In the genomic region with DNA sequence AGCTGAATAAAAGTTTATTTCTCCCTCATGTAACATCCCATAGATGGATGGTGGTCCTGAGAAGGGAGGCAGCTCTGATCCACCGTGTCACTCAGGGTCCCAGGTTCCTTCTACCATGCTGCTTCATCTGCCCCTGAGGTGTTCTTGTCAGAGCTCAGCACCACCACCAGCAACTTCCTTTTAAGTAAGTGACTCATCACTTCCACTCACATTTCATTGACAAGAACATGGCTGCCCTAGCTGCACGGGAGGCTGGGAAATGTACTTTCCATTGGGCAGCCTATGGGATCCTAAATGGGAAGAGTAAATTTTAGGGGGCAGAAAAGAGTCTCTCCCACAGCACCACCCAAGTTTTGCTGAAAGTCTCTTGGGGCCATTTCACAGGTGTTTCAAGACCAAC, we compare ENCODE assay signal across 20 cellular contexts.
A peak's percentile ranks its signal among the peaks of the same experiment; 100 is the strongest.
DNase-seq lines count a peak whose midpoint lies in the region; ATAC-seq and TF ChIP-seq lines count a peak whose summit lies in the region.
"Had no signal": no experiment of that assay in that cellular context is flagged by ENCODE, and none has a peak within 500 bp of the region (broad histone marks: within the 10 kb centered on the region; RNA-seq: fewer than 3 reads in every experiment).

No MANE protein-coding gene starts in this region.

- intact Hi-C loops in activated CD8-positive, alpha-beta T cell treated with anti-CD3 and anti-CD28 coated beads for 36 hours (cut with micrococcal nuclease) = no loop called here
- intact Hi-C loops in Right ventricle myocardium inferior (cut with DNase I) = no loop called here

- no peaks in the 10 kb centered on the region for H3K79me1 ChIP-seq in mesendoderm (ENCODE audit: low read length)
- no peaks in the 10 kb centered on the region for H3K79me1 ChIP-seq in neuronal stem cell (ENCODE audit: low read depth, low read length)

- H4K91ac ChIP-seq in neuronal stem cell (ENCODE audit: low read depth, low read length, poor library complexity) = no peak overlapping the region

- H3K4me3 ChIP-seq in Karpas-422 (ENCODE audit: low read length) (no peak overlapping the region), mesendoderm (ENCODE audit: low read length) (no peak overlapping the region), neuronal stem cell (ENCODE audit: low read length in 2 of 2) (no peak overlapping the region)
- H3K4me3 ChIP-seq: prostate gland, thyroid gland had no signal

- H3K18ac ChIP-seq in mesendoderm (ENCODE audit: low read length) = no peak overlapping the region
- no peak overlapping the region for H3K18ac ChIP-seq in neuronal stem cell (ENCODE audit: low read length)

- H2AK5ac ChIP-seq in mesendoderm (ENCODE audit: low read length) (no peak overlapping the region), neuronal stem cell (ENCODE audit: low read depth, low read length) (no peak overlapping the region)

- no peak overlapping the region for H3K56ac ChIP-seq in mesendoderm (ENCODE audit: low read length)

- peaks cover 6% of the 10 kb centered on the region for H3K27me3 Mint-ChIP-seq in activated CD8-positive, alpha-beta T cell treated with anti-CD3 and anti-CD28 coated beads for 36 hours
- H3K27me3 Mint-ChIP-seq in activated CD8-positive, alpha-beta T cell treated with anti-CD3 and anti-CD28 coated beads, Interleukin-2, amount 10 ng/mL, durations not matched to agents 7 days and 5 days (ENCODE audit: low read depth) = peaks cover 2% of the 10 kb centered on the region

- no peaks in the 10 kb centered on the region for H3K79me2 ChIP-seq in Karpas-422 (ENCODE audit: low read length)
- no peaks in the 10 kb centered on the region for H3K79me2 ChIP-seq in mesendoderm (ENCODE audit: control insufficient read depth, insufficient read depth, low read length)

- POLR2A ChIA-PET in activated CD8-positive, alpha-beta T cell treated with anti-CD3 and anti-CD28 coated beads for 36 hours (lab: Charles Lee) = no interaction called here
- POLR2A ChIA-PET in activated CD8-positive, alpha-beta T cell treated with anti-CD3 and anti-CD28 coated beads, Interleukin-2, amount 10 ng/mL, durations not matched to agents 7 days and 5 days (lab: Charles Lee) = no interaction called here

- H2BK120ac ChIP-seq in mesendoderm (ENCODE audit: low read depth, low read length) (no peak overlapping the region), neuronal stem cell (ENCODE audit: low read depth, low read length) (no peak overlapping the region)

- H3K14ac ChIP-seq in neuronal stem cell (ENCODE audit: low read length) = no peak overlapping the region

- no peaks in the 10 kb centered on the region for H3K9me3 Mint-ChIP-seq in activated CD8-positive, alpha-beta T cell treated with anti-CD3 and anti-CD28 coated beads for 36 hours
- H3K9me3 Mint-ChIP-seq in activated CD8-positive, alpha-beta T cell treated with anti-CD3 and anti-CD28 coated beads, Interleukin-2, amount 10 ng/mL, durations not matched to agents 7 days and 5 days (ENCODE audit: insufficient read depth) = no peaks in the 10 kb centered on the region

- H3K9me3 ChIP-seq in Karpas-422 (ENCODE audit: low read length) (no peaks in the 10 kb centered on the region), neuronal stem cell (replicated peaks in 1 of 2; ENCODE audit: control insufficient read depth in 2 of 2, insufficient read depth in 1 of 2, low read depth in 1 of 2, low read length in 2 of 2) (no peaks in the 10 kb centered on the region)
- H3K9me3 ChIP-seq: prostate gland, thyroid gland had no signal

- no peak overlapping the region for H3K4ac ChIP-seq in mesendoderm (ENCODE audit: low read depth, low read length)
- H3K4ac ChIP-seq in neuronal stem cell (ENCODE audit: low read length) = no peak overlapping the region

- peaks cover 26% of the 10 kb centered on the region for H3K4me1 ChIP-seq in Karpas-422 (ENCODE audit: low read length)
- H3K4me1 ChIP-seq in mesendoderm (ENCODE audit: control insufficient read depth, low read depth, low read length) = no peaks in the 10 kb centered on the region
- no peaks in the 10 kb centered on the region for H3K4me1 ChIP-seq in neuronal stem cell (ENCODE audit: control insufficient read depth in 2 of 2, insufficient read depth in 1 of 2, low read depth in 1 of 2, low read length in 2 of 2)
- H3K4me1 ChIP-seq: prostate gland, thyroid gland had no signal

- H2BK5ac ChIP-seq in mesendoderm (ENCODE audit: low read length) (no peak overlapping the region), neuronal stem cell (ENCODE audit: low read length) (no peak overlapping the region)

- no peak overlapping the region for H3K27ac ChIP-seq in Karpas-422 (ENCODE audit: low read length)
- H3K27ac ChIP-seq in mesendoderm (ENCODE audit: low read depth, low read length) = no peak overlapping the region
- no peak overlapping the region for H3K27ac ChIP-seq in neuronal stem cell (replicated peaks; ENCODE audit: low read length)
- H3K27ac ChIP-seq: brain microvascular endothelial cell, C4-2B, prostate gland, thyroid gland had no signal

- CTCF ChIA-PET in activated CD8-positive, alpha-beta T cell treated with anti-CD3 and anti-CD28 coated beads for 36 hours (lab: Charles Lee) = no interaction called here
- CTCF ChIA-PET in activated CD8-positive, alpha-beta T cell treated with anti-CD3 and anti-CD28 coated beads, Interleukin-2, amount 10 ng/mL, durations not matched to agents 7 days and 5 days (lab: Charles Lee) = no interaction called here

- no CpG with 5 or more reads among the region's 2 CpGs for WGBS in mesendoderm (ENCODE audit: extremely low coverage, insufficient coverage, low lambda C conversion rate)
- no CpG with 5 or more reads among the region's 2 CpGs for WGBS in neuronal stem cell (ENCODE audit: extremely low coverage in 2 of 2, insufficient read length in 2 of 2, insufficient replicate concordance in 1 of 2), 2 donors

- DNase-seq in activated CD8-positive, alpha-beta T cell treated with anti-CD3 and anti-CD28 coated beads for 36 hours = peak; percentile 2
- DNase-seq in activated CD8-positive, alpha-beta T cell treated with anti-CD3 and anti-CD28 coated beads, Interleukin-2, amount 10 ng/mL, durations not matched to agents 7 days and 5 days = no peak
- peak; percentile 61 for DNase-seq in Karpas-422
- peak; percentile 6 for DNase-seq in SW480 (ENCODE audit: low spot score)
- DNase-seq in mesendoderm = peak; percentile 7
- DNase-seq in Right ventricle myocardium inferior (ENCODE audit: missing footprints) = no peak
- no peak for DNase-seq in neuronal stem cell (ENCODE audit: low spot score)
- DNase-seq in T1000 (lab: John Stamatoyannopoulos, UW) = no peak
- DNase-seq: activated CD4-positive, alpha-beta T cell treated with anti-CD3 and anti-CD28 coated beads for 1 hour; brain microvascular endothelial cell; GOT3; NCI-H1436; NCI-H2171 treated with DMSO at 0.1 percent for 48 hours; NCI-H526 treated with DMSO at 0.1 percent for 48 hours; PC-3; stimulated activated CD4-positive, alpha-beta T cell treated with anti-CD3 and anti-CD28 coated beads, Interleukin-2, amount 100 ng/mL, for 24 hours; stimulated activated naive CD4-positive, alpha-beta T cell; thyroid gland had no signal

- H3K4me3 Mint-ChIP-seq in activated CD8-positive, alpha-beta T cell treated with anti-CD3 and anti-CD28 coated beads for 36 hours = no peak overlapping the region
- H3K4me3 Mint-ChIP-seq in activated CD8-positive, alpha-beta T cell treated with anti-CD3 and anti-CD28 coated beads, Interleukin-2, amount 10 ng/mL, durations not matched to agents 7 days and 5 days = no peak overlapping the region

- H4K8ac ChIP-seq in mesendoderm (ENCODE audit: low read depth, low read length) (no peak overlapping the region), neuronal stem cell (ENCODE audit: low read depth, low read length) (no peak overlapping the region)

- H2BK12ac ChIP-seq in neuronal stem cell (ENCODE audit: low read length) = no peak overlapping the region

- no peak for TF ChIP-seq CTCF in activated CD8-positive, alpha-beta T cell treated with anti-CD3 and anti-CD28 coated beads for 36 hours (IDR thresholded peaks at IDR 0.05)

- H3K36me3 ChIP-seq in Karpas-422 (ENCODE audit: insufficient read depth, low read length) = no peaks in the 10 kb centered on the region
- no peaks in the 10 kb centered on the region for H3K36me3 ChIP-seq in mesendoderm (ENCODE audit: control insufficient read depth, insufficient read depth, low read length)
- H3K36me3 ChIP-seq in neuronal stem cell (replicated peaks in 1 of 2; ENCODE audit: control insufficient read depth in 2 of 2, insufficient read depth in 2 of 2, low read length in 2 of 2) = no peaks in the 10 kb centered on the region
- H3K36me3 ChIP-seq: brain microvascular endothelial cell, prostate gland, thyroid gland had no signal

- no peak overlapping the region for H3K23ac ChIP-seq in mesendoderm (ENCODE audit: low read length)
- no peak overlapping the region for H3K23ac ChIP-seq in neuronal stem cell (ENCODE audit: low read depth, low read length, poor library complexity)

- ATAC-seq in activated CD8-positive, alpha-beta T cell treated with anti-CD3 and anti-CD28 coated beads for 36 hours = no peak
- ATAC-seq in activated CD8-positive, alpha-beta T cell treated with anti-CD3 and anti-CD28 coated beads, Interleukin-2, amount 10 ng/mL, durations not matched to agents 7 days and 5 days = no peak
- ATAC-seq in Right ventricle myocardium inferior = no peak
- ATAC-seq: PC-3 had no signal

- no peaks in the 10 kb centered on the region for H3K36me3 Mint-ChIP-seq in activated CD8-positive, alpha-beta T cell treated with anti-CD3 and anti-CD28 coated beads for 36 hours (ENCODE audit: low read depth)
- H3K36me3 Mint-ChIP-seq in activated CD8-positive, alpha-beta T cell treated with anti-CD3 and anti-CD28 coated beads, Interleukin-2, amount 10 ng/mL, durations not matched to agents 7 days and 5 days (ENCODE audit: low read depth) = no peaks in the 10 kb centered on the region

- H3K9me2 ChIP-seq in Karpas-422 (replicated peaks; ENCODE audit: insufficient read depth, low read length) = no peaks in the 10 kb centered on the region

- no peak overlapping the region for H3K9ac ChIP-seq in Karpas-422 (ENCODE audit: low read length)
- no peak overlapping the region for H3K9ac ChIP-seq in mesendoderm (ENCODE audit: low read length)
- no peak overlapping the region for H3K9ac ChIP-seq in neuronal stem cell (ENCODE audit: low read depth, low read length, poor library complexity)

- no peak overlapping the region for H4K5ac ChIP-seq in mesendoderm (ENCODE audit: low read length)

- H2AFZ ChIP-seq in Karpas-422 (ENCODE audit: low read length) = no peak overlapping the region
- H2AFZ ChIP-seq in neuronal stem cell (ENCODE audit: low read length) = no peak overlapping the region

- H4K20me1 ChIP-seq in Karpas-422 (ENCODE audit: insufficient read depth, low read depth, low read length) = no peaks in the 10 kb centered on the region

- H3K4me1 Mint-ChIP-seq in activated CD8-positive, alpha-beta T cell treated with anti-CD3 and anti-CD28 coated beads for 36 hours (ENCODE audit: low read depth) = no peaks in the 10 kb centered on the region
- H3K4me1 Mint-ChIP-seq in activated CD8-positive, alpha-beta T cell treated with anti-CD3 and anti-CD28 coated beads, Interleukin-2, amount 10 ng/mL, durations not matched to agents 7 days and 5 days (ENCODE audit: low read depth) = no peaks in the 10 kb centered on the region

- H3K4me2 ChIP-seq in Karpas-422 (ENCODE audit: low read depth, low read length, poor library complexity, severe bottlenecking) (no peak overlapping the region), mesendoderm (ENCODE audit: low read length) (no peak overlapping the region), neuronal stem cell (ENCODE audit: insufficient read depth, low read length, poor library complexity, severe bottlenecking) (no peak overlapping the region)

- H2BK15ac ChIP-seq in mesendoderm (replicated peaks; ENCODE audit: low read depth) = no peak overlapping the region
- H2BK15ac ChIP-seq in neuronal stem cell (ENCODE audit: low read length) = no peak overlapping the region

- H3K27me3 ChIP-seq in Karpas-422 (ENCODE audit: low read length) (no peaks in the 10 kb centered on the region), mesendoderm (ENCODE audit: insufficient read depth, low read length, poor library complexity) (no peaks in the 10 kb centered on the region), neuronal stem cell (ENCODE audit: control insufficient read depth in 3 of 3, insufficient read depth in 3 of 3, low read depth in 1 of 3, low read length in 3 of 3) (peaks cover 0 to 5% (median 0%) of the 10 kb centered on the region in 3 experiments)
- H3K27me3 ChIP-seq: brain microvascular endothelial cell, thyroid gland had no signal

- H3K27ac Mint-ChIP-seq in activated CD8-positive, alpha-beta T cell treated with anti-CD3 and anti-CD28 coated beads for 36 hours = no peak overlapping the region
- H3K27ac Mint-ChIP-seq in activated CD8-positive, alpha-beta T cell treated with anti-CD3 and anti-CD28 coated beads, Interleukin-2, amount 10 ng/mL, durations not matched to agents 7 days and 5 days = no peak overlapping the region

Comparison
In these comparisons a context has a peak if more than half of its experiments do, and no peak if none do; other contexts are left out.
1. DNase-seq: peak in activated CD8-positive, alpha-beta T cell treated with anti-CD3 and anti-CD28 coated beads for 36 hours (single experiment), Karpas-422 (single experiment), SW480 (single experiment) and mesendoderm (single experiment); none in activated CD8-positive, alpha-beta T cell treated with anti-CD3 and anti-CD28 coated beads, Interleukin-2, amount 10 ng/mL, durations not matched to agents 7 days and 5 days (single experiment), Right ventricle myocardium inferior (single experiment), neuronal stem cell (single experiment) and T1000 (single experiment).